ENCODE assay signal across 14 cellular contexts in the genomic region with DNA sequence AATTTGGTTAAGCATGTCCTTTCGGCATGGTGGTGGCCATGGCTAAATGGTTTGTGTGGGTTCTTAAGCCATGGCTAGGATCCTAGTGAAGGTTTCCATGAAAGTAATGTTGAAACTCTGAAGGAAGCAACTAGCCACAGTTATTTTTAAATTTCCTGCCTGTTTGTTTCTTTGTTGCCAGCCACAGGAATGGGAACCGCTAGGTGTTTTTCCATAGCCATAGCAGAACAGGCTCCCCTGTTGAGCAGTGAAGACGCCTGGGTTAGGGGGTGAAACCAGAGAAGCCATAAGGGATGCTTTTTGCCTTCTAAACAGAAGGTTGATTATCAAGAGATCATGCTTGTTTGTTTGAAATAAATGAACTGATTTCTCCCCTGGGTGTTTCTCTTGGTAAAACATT.
"Had no signal": no experiment of that assay in that cellular context is flagged by ENCODE, and none has a peak within 500 bp of the region (broad histone marks: within the 10 kb centered on the region; RNA-seq: fewer than 3 reads in every experiment).

No MANE protein-coding gene starts in this region.

- ATAC-seq: activated T-cell treated with anti-CD3 and anti-CD28 coated beads, Interleukin-2, amount 50 U/mL, for 4 hours; esophagus mucosa; left ventricle myocardium superior; stimulated activated effector memory CD8-positive, alpha-beta T cell treated with anti-CD3 and anti-CD28 coated beads, Interleukin-12 subunit alpha, Interleukin-12 subunit beta, amount 100 ng/mL, for 72 hours; upper lobe of right lung had no signal

- H3K27me3 Mint-ChIP-seq: activated naive CD4-positive, alpha-beta T cell treated with anti-CD3 and anti-CD28 coated beads, Interleukin-2, amount 50 U/mL, for 24 hours had no signal

- H3K27ac Mint-ChIP-seq: activated CD4-positive, alpha-beta memory T cell treated with anti-CD3 and anti-CD28 coated beads, Interleukin-2, amount 10 ng/mL, durations not matched to agents 7 days and 5 days; activated naive CD4-positive, alpha-beta T cell treated with anti-CD3 and anti-CD28 coated beads, Interleukin-2, amount 50 U/mL, for 24 hours; memory B cell; stimulated activated effector memory CD8-positive, alpha-beta T cell treated with anti-CD3 and anti-CD28 coated beads, Interleukin-12 subunit alpha, Interleukin-12 subunit beta, amount 100 ng/mL, for 72 hours had no signal

- H3K4me1 Mint-ChIP-seq: stimulated activated effector memory CD8-positive, alpha-beta T cell treated with anti-CD3 and anti-CD28 coated beads, Interleukin-12 subunit alpha, Interleukin-12 subunit beta, amount 100 ng/mL, for 72 hours had no signal

- H3K9me3 Mint-ChIP-seq: activated CD4-positive, alpha-beta memory T cell treated with anti-CD3 and anti-CD28 coated beads, Interleukin-2, amount 10 ng/mL, durations not matched to agents 7 days and 5 days; activated naive CD4-positive, alpha-beta T cell treated with anti-CD3 and anti-CD28 coated beads, Interleukin-2, amount 50 U/mL, for 24 hours; activated T-cell treated with anti-CD3 and anti-CD28 coated beads, Interleukin-2, amount 50 U/mL, for 4 hours; memory B cell; stimulated activated effector memory CD8-positive, alpha-beta T cell treated with anti-CD3 and anti-CD28 coated beads, Interleukin-12 subunit alpha, Interleukin-12 subunit beta, amount 100 ng/mL, for 72 hours had no signal

- DNase-seq: activated CD4-positive, alpha-beta memory T cell treated with anti-CD3 and anti-CD28 coated beads, Interleukin-2, amount 10 ng/mL, durations not matched to agents 7 days and 5 days; activated effector memory CD4-positive, alpha-beta T cell treated with Interleukin-2 at 50 U/mL for 16 hours; activated T-cell treated with anti-CD3 and anti-CD28 coated beads, Interleukin-2, amount 50 U/mL, for 4 hours; adrenal gland; colonic mucosa; kidney glomerular epithelial cell; left ventricle myocardium superior; retina; T-helper 9 cell; upper lobe of right lung had no signal

- H3K4me3 Mint-ChIP-seq: activated CD4-positive, alpha-beta memory T cell treated with anti-CD3 and anti-CD28 coated beads, Interleukin-2, amount 10 ng/mL, durations not matched to agents 7 days and 5 days; activated naive CD4-positive, alpha-beta T cell treated with anti-CD3 and anti-CD28 coated beads, Interleukin-2, amount 50 U/mL, for 24 hours; activated T-cell treated with anti-CD3 and anti-CD28 coated beads, Interleukin-2, amount 50 U/mL, for 4 hours; memory B cell; stimulated activated effector memory CD8-positive, alpha-beta T cell treated with anti-CD3 and anti-CD28 coated beads, Interleukin-12 subunit alpha, Interleukin-12 subunit beta, amount 100 ng/mL, for 72 hours had no signal

- H3K36me3 Mint-ChIP-seq: activated naive CD4-positive, alpha-beta T cell treated with anti-CD3 and anti-CD28 coated beads, Interleukin-2, amount 50 U/mL, for 24 hours; stimulated activated effector memory CD8-positive, alpha-beta T cell treated with anti-CD3 and anti-CD28 coated beads, Interleukin-12 subunit alpha, Interleukin-12 subunit beta, amount 100 ng/mL, for 72 hours had no signal
